Comparison of ENCODE assay signal across 1 cellular context in the genomic region with DNA sequence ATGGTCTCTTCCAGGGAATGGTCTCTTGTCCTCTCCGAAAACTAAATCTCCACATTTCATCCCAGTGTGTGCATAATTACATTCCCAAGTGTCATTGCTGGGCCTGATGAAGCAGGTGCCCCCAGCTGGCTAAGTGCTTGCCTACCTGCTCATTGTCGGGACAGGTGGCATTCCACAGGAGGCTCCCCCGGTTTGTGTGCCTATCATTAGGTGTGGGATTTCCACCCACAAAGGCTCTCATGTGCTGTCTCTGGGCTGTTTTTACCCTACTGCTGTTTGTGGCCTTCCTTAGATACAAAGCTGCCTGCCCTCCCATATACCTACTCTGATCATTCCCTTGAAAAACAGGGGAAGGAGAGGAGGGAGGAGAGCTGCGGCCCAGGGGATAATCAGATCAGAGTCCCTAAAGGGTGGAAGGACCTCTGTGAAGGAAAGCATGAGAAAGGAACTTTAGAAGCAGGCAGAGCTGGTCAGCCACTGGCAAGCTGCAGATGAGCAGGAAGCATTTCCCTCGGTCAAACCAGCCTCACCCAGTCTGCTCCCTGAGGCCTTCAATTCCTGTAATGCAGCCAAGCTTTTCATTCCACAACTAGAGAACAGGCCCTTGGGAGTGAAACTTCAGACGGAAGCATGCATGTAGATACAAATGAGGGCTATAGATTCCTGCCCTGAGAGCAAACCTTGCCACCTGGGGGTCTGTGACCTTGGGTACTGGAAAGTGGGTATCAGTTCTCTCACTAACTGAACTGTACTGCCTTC.
TF ChIP-seq lines count a peak whose summit lies in the region.

No MANE protein-coding gene starts in this region.

TF ChIP-seq in IMR-90, 13 proteins besides CTCF, POLR2A, EP300 and RAD21 (continued from another document):
- TF ChIP-seq, protein P1, sequence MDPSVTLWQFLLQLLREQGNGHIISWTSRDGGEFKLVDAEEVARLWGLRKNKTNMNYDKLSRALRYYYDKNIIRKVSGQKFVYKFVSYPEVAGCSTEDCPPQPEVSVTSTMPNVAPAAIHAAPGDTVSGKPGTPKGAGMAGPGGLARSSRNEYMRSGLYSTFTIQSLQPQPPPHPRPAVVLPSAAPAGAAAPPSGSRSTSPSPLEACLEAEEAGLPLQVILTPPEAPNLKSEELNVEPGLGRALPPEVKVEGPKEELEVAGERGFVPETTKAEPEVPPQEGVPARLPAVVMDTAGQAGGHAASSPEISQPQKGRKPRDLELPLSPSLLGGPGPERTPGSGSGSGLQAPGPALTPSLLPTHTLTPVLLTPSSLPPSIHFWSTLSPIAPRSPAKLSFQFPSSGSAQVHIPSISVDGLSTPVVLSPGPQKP (IDR thresholded peaks at IDR 0.05; ENCODE audit: borderline replicate concordance, low read depth, low read length) = no peak
- TF ChIP-seq SMC3 (IDR thresholded peaks at IDR 0.05; ENCODE audit: low read depth, low read length) = no peak
- TF ChIP-seq MXI1 (IDR thresholded peaks at IDR 0.05; ENCODE audit: borderline replicate concordance, low read depth, low read length) = no peak
- TF ChIP-seq MAZ (IDR thresholded peaks at IDR 0.05; ENCODE audit: borderline replicate concordance, low read depth, low read length) = no peak
